9 cellular contexts compared by ENCODE assay signal in genomic region chr22:31625661-31626426, GRCh38. TPM values are rescaled to one million over a fixed set of nuclear protein-coding genes. Genes with fewer than 3 reads are reported as not detected.
DNase-seq lines count a peak whose midpoint lies in the region; ATAC-seq and TF ChIP-seq lines count a peak whose summit lies in the region.
"Had no signal": no experiment of that assay in that cellular context is flagged by ENCODE, and none has a peak within 500 bp of the region (broad histone marks: within the 10 kb centered on the region; RNA-seq: fewer than 3 reads in every experiment).

No MANE protein-coding gene starts in this region.

- H3K36me3 ChIP-seq in esophagus squamous epithelium: peaks cover 5 to 42% (median 10%) of the 10 kb centered on the region in 3 donors
- peaks cover 28% of the 10 kb centered on the region for H3K36me3 ChIP-seq in MG63

- H3K9me3 Mint-ChIP-seq in nephron progenitor cell: no peaks in the 10 kb centered on the region

- no peak for ATAC-seq in HG02973 (IDR thresholded peaks at IDR 0.05; ENCODE audit: unreplicated experiment)

- WGBS in esophagus squamous epithelium, 2 donors: 45 to 51% methylated on average over 2 to 16 of the region's 31 CpGs

- peak overlapping the region; percentile 2 to 49 (median 33) for H3K27ac ChIP-seq in esophagus squamous epithelium

- H3K9me3 ChIP-seq in esophagus squamous epithelium (no peaks in the 10 kb centered on the region), MG63 (no peaks in the 10 kb centered on the region)

- TF ChIP-seq CTCF in esophagus squamous epithelium (IDR thresholded peaks at IDR 0.05) (no peak), nephron progenitor cell (IDR thresholded peaks at IDR 0.05) (no peak)

- peaks cover 22 to 74% (median 32%) of the 10 kb centered on the region in 3 donors for H3K4me1 ChIP-seq in esophagus squamous epithelium

- intact Hi-C loops in esophagus squamous epithelium (cut with DNase I): no loop called here

- peak in 12 of 14 donors; percentile 27 to 94 (median 48) for DNase-seq in C1 segment of cervical spinal cord (lab: John Stamatoyannopoulos, UW)
- peak; percentile 81 for DNase-seq in SK-N-DZ (ENCODE audit: low spot score)
- DNase-seq in esophagus squamous epithelium (lab: John Stamatoyannopoulos, UW): no peak
- peak; percentile 69 for DNase-seq in nephron progenitor cell
- DNase-seq in HuH-7 (ENCODE audit: low spot score): no peak
- DNase-seq in MG63: no peak
- no peak for DNase-seq in dedifferentiated amniotic fluid mesenchymal stem cell (ENCODE audit: extremely low spot score)
- DNase-seq: NCI-H446 had no signal

- no peaks in the 10 kb centered on the region for H3K27me3 ChIP-seq in esophagus squamous epithelium
- H3K27me3 ChIP-seq in MG63: no peaks in the 10 kb centered on the region

- TF ChIP-seq POLR2A in esophagus squamous epithelium (IDR thresholded peaks at IDR 0.05): no peak

- no peaks in the 10 kb centered on the region for H3K36me3 Mint-ChIP-seq in nephron progenitor cell (ENCODE audit: low read depth)

- H3K27me3 Mint-ChIP-seq in nephron progenitor cell (ENCODE audit: low read depth, poor library complexity): no peaks in the 10 kb centered on the region

- H3K4me3 ChIP-seq in esophagus squamous epithelium (peak overlapping the region in 2 of 4 donors; percentile 13 to 29), MG63 (no peak overlapping the region)

- peak overlapping the region; percentile 59 for H3K4me3 Mint-ChIP-seq in nephron progenitor cell

- H3K27ac Mint-ChIP-seq in nephron progenitor cell: no peak overlapping the region

- peaks cover 51% of the 10 kb centered on the region for H3K4me1 Mint-ChIP-seq in nephron progenitor cell

RNA-seq across cellular contexts. Expression of gene PISD, which starts 36.2 kb away (rescaled TPM):
- 43.9 and 48.2 TPM in 2 replicates for polyA plus RNA-seq in SK-N-DZ (2014; cell fraction: cytosol; rRNA removed)
- polyA plus RNA-seq in SK-N-DZ (2014; cell fraction: nucleus; rRNA removed): 131 and 134 TPM in 2 replicates
- total RNA-seq in esophagus squamous epithelium: 10 to 100 TPM; 21.4 to 34.0 (median 30.6) TPM
- total RNA-seq in MG63 (2014; rRNA removed; shearing (Covaris generic); ENCODE audit: low replicate concordance): 16.0 and 30.5 TPM in 2 replicates

Comparison
In these comparisons a context has a peak if more than half of its experiments do, and no peak if none do; other contexts are left out.
1. DNase-seq: peak in C1 segment of cervical spinal cord (12 of 14), SK-N-DZ (single experiment) and nephron progenitor cell (single experiment); none in esophagus squamous epithelium (single experiment), HuH-7 (single experiment), MG63 (single experiment) and dedifferentiated amniotic fluid mesenchymal stem cell (single experiment).